Comparison of ENCODE assay signal across 34 cellular contexts in genomic region chr21:30623362-30623761, GRCh38. TPM values are rescaled to one million over a fixed set of nuclear protein-coding genes. Genes with fewer than 3 reads are reported as not detected.
"Had no signal": no experiment of that assay in that cellular context is flagged by ENCODE, and none has a peak within 500 bp of the region (broad histone marks: within the 10 kb centered on the region; RNA-seq: fewer than 3 reads in every experiment).

No MANE protein-coding gene starts in this region.

- H3K27me3 ChIP-seq: adrenal gland, ascending aorta, cardiac muscle cell had no signal

- H3K9me3 ChIP-seq: adrenal gland, ascending aorta had no signal

- DNase-seq: activated B cell treated with CpG ODN at 0.5 μM for 24 hours; activated CD4-positive, alpha-beta memory T cell treated with anti-CD3 and anti-CD28 coated beads for 36 hours; activated CD4-positive, alpha-beta T cell treated with anti-CD3 and anti-CD28 coated beads for 4 hours; activated CD4-positive, alpha-beta T cell treated with anti-CD3 and anti-CD28 coated beads, Interleukin-2, amount 10 ng/mL, durations not matched to agents 24 days and 14 days; activated CD4-positive, alpha-beta T cell treated with anti-CD3 and anti-CD28 coated beads, Interleukin-2, amount 50 U/mL, for 1 hour; activated CD4-positive, alpha-beta T cell treated with anti-CD3 and anti-CD28 coated beads, Interleukin-2, amount 50 U/mL, for 4 hours; activated CD4-positive, CD25-positive, alpha-beta regulatory T cell treated with anti-CD3 and anti-CD28 coated beads, Interleukin-2, amount 50 U/mL, for 72 hours; activated CD8-positive, alpha-beta memory T cell treated with anti-CD3 and anti-CD28 coated beads, Interleukin-2, amount 50 U/mL, for 4 hours; activated CD8-positive, alpha-beta T cell treated with anti-CD3 and anti-CD28 coated beads for 36 hours; activated effector memory CD4-positive, alpha-beta T cell treated with anti-CD3 and anti-CD28 coated beads, Interleukin-2, amount 50 U/mL, for 16 hours; activated gamma-delta T cell treated with Interleukin-2 at 50 U/mL for 16 hours; activated naive CD4-positive, alpha-beta T cell; activated naive CD4-positive, alpha-beta T cell treated with anti-CD3 and anti-CD28 coated beads for 36 hours; activated naive CD4-positive, alpha-beta T cell treated with anti-CD3 and anti-CD28 coated beads, Interleukin-2, amount 50 U/mL, for 16 hours; activated naive CD8-positive, alpha-beta T cell treated with anti-CD3 and anti-CD28 coated beads for 36 hours; activated T-cell treated with anti-CD3 and anti-CD28 coated beads for 4 hours; activated T-cell treated with anti-CD3 and anti-CD28 coated beads, Interleukin-2, amount 50 U/mL, for 1 hour; activated T-cell treated with anti-CD3 and anti-CD28 coated beads, Interleukin-2, amount 50 U/mL, for 4 hours; activated T-cell treated with anti-CD3 and anti-CD28 coated beads, Interleukin-2, amount 50 U/mL, for 72 hours; adrenal gland; amniotic stem cell; caudate nucleus; cerebellar nuclear complex; T-helper 2 cell; T-helper 9 cell had no signal

- H3K27ac ChIP-seq: adrenal gland, ascending aorta, cardiac muscle cell, VCaP had no signal

- H3K4me3 ChIP-seq: adrenal gland, ascending aorta, cardiac muscle cell had no signal

- H3K4me1 ChIP-seq: adrenal gland, ascending aorta had no signal

- ATAC-seq: activated CD8-positive, alpha-beta T cell treated with anti-CD3 and anti-CD28 coated beads for 36 hours; activated naive CD4-positive, alpha-beta T cell treated with anti-CD3 and anti-CD28 coated beads, Interleukin-2, amount 50 U/mL, for 72 hours; activated T-cell treated with anti-CD3 and anti-CD28 coated beads, Interleukin-2, amount 50 U/mL, for 4 hours; activated T-cell treated with anti-CD3 and anti-CD28 coated beads, Interleukin-2, amount 50 U/mL, for 72 hours; activated T-helper 17 cell treated with anti-CD3 and anti-CD28 coated beads, Interleukin-2, amount 50 U/mL, for 72 hours had no signal

- H3K36me3 ChIP-seq: adrenal gland, ascending aorta, cardiac muscle cell had no signal

RNA-seq across cellular contexts. Expression of gene KRTAP20-4, which starts 2.9 kb away (rescaled TPM):
- total RNA-seq: activated B cell treated with CpG ODN at 0.5 μM for 24 hours; activated CD4-positive, alpha-beta memory T cell treated with anti-CD3 and anti-CD28 coated beads for 36 hours; activated CD4-positive, alpha-beta T cell treated with anti-CD3 and anti-CD28 coated beads, Interleukin-2, amount 10 ng/mL, durations not matched to agents 24 days and 14 days; activated CD8-positive, alpha-beta memory T cell treated with anti-CD3 and anti-CD28 coated beads for 36 hours; activated CD8-positive, alpha-beta T cell treated with anti-CD3 and anti-CD28 coated beads for 36 hours; activated naive CD4-positive, alpha-beta T cell treated with anti-CD3 and anti-CD28 coated beads for 36 hours; activated naive CD4-positive, alpha-beta T cell treated with anti-CD3 and anti-CD28 coated beads, Interleukin-2, amount 50 U/mL, for 72 hours; activated naive CD8-positive, alpha-beta T cell treated with anti-CD3 and anti-CD28 coated beads for 36 hours; activated T-cell treated with anti-CD3 and anti-CD28 coated beads, Interleukin-2, amount 50 U/mL, for 4 hours; activated T-cell treated with anti-CD3 and anti-CD28 coated beads, Interleukin-2, amount 50 U/mL, for 72 hours; activated T-helper 1 cell treated with anti-CD3 and anti-CD28 coated beads, Interleukin-12 subunit alpha, Interleukin-12 subunit beta, Interleukin-2, Interleukin-4 antibody, amounts not matched to agents 30 ng/mL and 10 ng/mL and 1 ng/mL, durations not matched to agents 14 hours and 24 hours and 36 hours; activated T-helper 17 cell treated with anti-CD3 and anti-CD28 coated beads, Interleukin-2, amount 50 U/mL, for 72 hours; adrenal gland; ascending aorta; bronchial epithelial cell; cardiac muscle cell; chondrocyte had no signal
- polyA plus RNA-seq: adrenal gland, cardiac muscle cell had no signal

RNA-seq across cellular contexts. Expression of gene KRTAP20-1, which starts 7.1 kb away (rescaled TPM):
- total RNA-seq: activated B cell treated with CpG ODN at 0.5 μM for 24 hours; activated CD4-positive, alpha-beta memory T cell treated with anti-CD3 and anti-CD28 coated beads for 36 hours; activated CD4-positive, alpha-beta T cell treated with anti-CD3 and anti-CD28 coated beads, Interleukin-2, amount 10 ng/mL, durations not matched to agents 24 days and 14 days; activated CD8-positive, alpha-beta memory T cell treated with anti-CD3 and anti-CD28 coated beads for 36 hours; activated CD8-positive, alpha-beta T cell treated with anti-CD3 and anti-CD28 coated beads for 36 hours; activated naive CD4-positive, alpha-beta T cell treated with anti-CD3 and anti-CD28 coated beads for 36 hours; activated naive CD4-positive, alpha-beta T cell treated with anti-CD3 and anti-CD28 coated beads, Interleukin-2, amount 50 U/mL, for 72 hours; activated naive CD8-positive, alpha-beta T cell treated with anti-CD3 and anti-CD28 coated beads for 36 hours; activated T-cell treated with anti-CD3 and anti-CD28 coated beads, Interleukin-2, amount 50 U/mL, for 4 hours; activated T-cell treated with anti-CD3 and anti-CD28 coated beads, Interleukin-2, amount 50 U/mL, for 72 hours; activated T-helper 1 cell treated with anti-CD3 and anti-CD28 coated beads, Interleukin-12 subunit alpha, Interleukin-12 subunit beta, Interleukin-2, Interleukin-4 antibody, amounts not matched to agents 30 ng/mL and 10 ng/mL and 1 ng/mL, durations not matched to agents 14 hours and 24 hours and 36 hours; activated T-helper 17 cell treated with anti-CD3 and anti-CD28 coated beads, Interleukin-2, amount 50 U/mL, for 72 hours; adrenal gland; ascending aorta; bronchial epithelial cell; cardiac muscle cell; chondrocyte had no signal
- polyA plus RNA-seq: adrenal gland, cardiac muscle cell had no signal

RNA-seq across cellular contexts. Expression of gene KRTAP6-1, which starts 9.6 kb away (rescaled TPM):
- total RNA-seq: activated B cell treated with CpG ODN at 0.5 μM for 24 hours; activated CD4-positive, alpha-beta memory T cell treated with anti-CD3 and anti-CD28 coated beads for 36 hours; activated CD4-positive, alpha-beta T cell treated with anti-CD3 and anti-CD28 coated beads, Interleukin-2, amount 10 ng/mL, durations not matched to agents 24 days and 14 days; activated CD8-positive, alpha-beta memory T cell treated with anti-CD3 and anti-CD28 coated beads for 36 hours; activated CD8-positive, alpha-beta T cell treated with anti-CD3 and anti-CD28 coated beads for 36 hours; activated naive CD4-positive, alpha-beta T cell treated with anti-CD3 and anti-CD28 coated beads for 36 hours; activated naive CD4-positive, alpha-beta T cell treated with anti-CD3 and anti-CD28 coated beads, Interleukin-2, amount 50 U/mL, for 72 hours; activated naive CD8-positive, alpha-beta T cell treated with anti-CD3 and anti-CD28 coated beads for 36 hours; activated T-cell treated with anti-CD3 and anti-CD28 coated beads, Interleukin-2, amount 50 U/mL, for 4 hours; activated T-cell treated with anti-CD3 and anti-CD28 coated beads, Interleukin-2, amount 50 U/mL, for 72 hours; activated T-helper 1 cell treated with anti-CD3 and anti-CD28 coated beads, Interleukin-12 subunit alpha, Interleukin-12 subunit beta, Interleukin-2, Interleukin-4 antibody, amounts not matched to agents 30 ng/mL and 10 ng/mL and 1 ng/mL, durations not matched to agents 14 hours and 24 hours and 36 hours; activated T-helper 17 cell treated with anti-CD3 and anti-CD28 coated beads, Interleukin-2, amount 50 U/mL, for 72 hours; adrenal gland; ascending aorta; bronchial epithelial cell; cardiac muscle cell; chondrocyte had no signal
- polyA plus RNA-seq: adrenal gland, cardiac muscle cell had no signal

RNA-seq across cellular contexts. Expression of gene KRTAP20-2, which starts 11.6 kb away (rescaled TPM):
- total RNA-seq: activated B cell treated with CpG ODN at 0.5 μM for 24 hours; activated CD4-positive, alpha-beta memory T cell treated with anti-CD3 and anti-CD28 coated beads for 36 hours; activated CD4-positive, alpha-beta T cell treated with anti-CD3 and anti-CD28 coated beads, Interleukin-2, amount 10 ng/mL, durations not matched to agents 24 days and 14 days; activated CD8-positive, alpha-beta memory T cell treated with anti-CD3 and anti-CD28 coated beads for 36 hours; activated CD8-positive, alpha-beta T cell treated with anti-CD3 and anti-CD28 coated beads for 36 hours; activated naive CD4-positive, alpha-beta T cell treated with anti-CD3 and anti-CD28 coated beads for 36 hours; activated naive CD4-positive, alpha-beta T cell treated with anti-CD3 and anti-CD28 coated beads, Interleukin-2, amount 50 U/mL, for 72 hours; activated naive CD8-positive, alpha-beta T cell treated with anti-CD3 and anti-CD28 coated beads for 36 hours; activated T-cell treated with anti-CD3 and anti-CD28 coated beads, Interleukin-2, amount 50 U/mL, for 4 hours; activated T-cell treated with anti-CD3 and anti-CD28 coated beads, Interleukin-2, amount 50 U/mL, for 72 hours; activated T-helper 1 cell treated with anti-CD3 and anti-CD28 coated beads, Interleukin-12 subunit alpha, Interleukin-12 subunit beta, Interleukin-2, Interleukin-4 antibody, amounts not matched to agents 30 ng/mL and 10 ng/mL and 1 ng/mL, durations not matched to agents 14 hours and 24 hours and 36 hours; activated T-helper 17 cell treated with anti-CD3 and anti-CD28 coated beads, Interleukin-2, amount 50 U/mL, for 72 hours; adrenal gland; ascending aorta; bronchial epithelial cell; cardiac muscle cell; chondrocyte had no signal
- polyA plus RNA-seq: adrenal gland, cardiac muscle cell had no signal

RNA-seq across cellular contexts. Expression of gene KRTAP20-3, which starts 19.3 kb away (rescaled TPM):
- total RNA-seq: activated B cell treated with CpG ODN at 0.5 μM for 24 hours; activated CD4-positive, alpha-beta memory T cell treated with anti-CD3 and anti-CD28 coated beads for 36 hours; activated CD4-positive, alpha-beta T cell treated with anti-CD3 and anti-CD28 coated beads, Interleukin-2, amount 10 ng/mL, durations not matched to agents 24 days and 14 days; activated CD8-positive, alpha-beta memory T cell treated with anti-CD3 and anti-CD28 coated beads for 36 hours; activated CD8-positive, alpha-beta T cell treated with anti-CD3 and anti-CD28 coated beads for 36 hours; activated naive CD4-positive, alpha-beta T cell treated with anti-CD3 and anti-CD28 coated beads for 36 hours; activated naive CD4-positive, alpha-beta T cell treated with anti-CD3 and anti-CD28 coated beads, Interleukin-2, amount 50 U/mL, for 72 hours; activated naive CD8-positive, alpha-beta T cell treated with anti-CD3 and anti-CD28 coated beads for 36 hours; activated T-cell treated with anti-CD3 and anti-CD28 coated beads, Interleukin-2, amount 50 U/mL, for 4 hours; activated T-cell treated with anti-CD3 and anti-CD28 coated beads, Interleukin-2, amount 50 U/mL, for 72 hours; activated T-helper 1 cell treated with anti-CD3 and anti-CD28 coated beads, Interleukin-12 subunit alpha, Interleukin-12 subunit beta, Interleukin-2, Interleukin-4 antibody, amounts not matched to agents 30 ng/mL and 10 ng/mL and 1 ng/mL, durations not matched to agents 14 hours and 24 hours and 36 hours; activated T-helper 17 cell treated with anti-CD3 and anti-CD28 coated beads, Interleukin-2, amount 50 U/mL, for 72 hours; adrenal gland; ascending aorta; bronchial epithelial cell; cardiac muscle cell; chondrocyte had no signal
- polyA plus RNA-seq: adrenal gland, cardiac muscle cell had no signal
